In genomic region chr15:86570738-86571137, GRCh38 we compare ENCODE assay signal across 1 cellular context.
TF ChIP-seq lines count a peak whose summit lies in the region.

No MANE protein-coding gene starts in this region.

TF ChIP-seq in H1, 55 proteins besides CTCF, POLR2A, EP300 and RAD21 (continued from another document):
- TF ChIP-seq ATF2 (IDR thresholded peaks at IDR 0.05; ENCODE audit: low read length), result no peak
- TF ChIP-seq POLR2AphosphoS5 (IDR thresholded peaks at IDR 0.05; ENCODE audit: low read depth, low read length), result no peak
- TF ChIP-seq KDM4A (IDR thresholded peaks at IDR 0.05; ENCODE audit: low read depth, low read length, severe bottlenecking), result no peak
- no peak for TF ChIP-seq SP1 (IDR thresholded peaks at IDR 0.05; ENCODE audit: low read depth, low read length)
- no peak for TF ChIP-seq BRCA1 (IDR thresholded peaks at IDR 0.05; ENCODE audit: low read depth, low read length)
- no peak for TF ChIP-seq MAFK (IDR thresholded peaks at IDR 0.05; ENCODE audit: low read depth, low read length)
- TF ChIP-seq SIRT6 (IDR thresholded peaks at IDR 0.05; ENCODE audit: low read length), result no peak
- no peak for TF ChIP-seq TAF1 (IDR thresholded peaks at IDR 0.05; ENCODE audit: low read depth, low read length)
- TF ChIP-seq CHD2 (IDR thresholded peaks at IDR 0.05; ENCODE audit: low read length), result no peak
- TF ChIP-seq CTBP2 (IDR thresholded peaks at IDR 0.05; ENCODE audit: borderline replicate concordance, insufficient read depth, insufficient read length, low read length), result no peak
- no peak for TF ChIP-seq TBP (IDR thresholded peaks at IDR 0.05; ENCODE audit: low read depth, low read length)
